In genomic region chr21:41777934-41778815, GRCh38 we compare ENCODE assay signal across 8 cellular contexts. TPM values are rescaled to one million over a fixed set of nuclear protein-coding genes. Genes with fewer than 3 reads are reported as not detected.
A peak's percentile ranks its signal among the peaks of the same experiment; 100 is the strongest.
DNase-seq lines count a peak whose midpoint lies in the region; ATAC-seq and TF ChIP-seq lines count a peak whose summit lies in the region.

No MANE protein-coding gene starts in this region.

- DNase-seq in CD8-positive, alpha-beta T cell, result no peak
- DNase-seq in GOT3 (lab: John Stamatoyannopoulos, UW), result peak; percentile 47
- peak; percentile 90 for DNase-seq in NCI-H69 (lab: John Stamatoyannopoulos, UW)
- DNase-seq in dedifferentiated amniotic fluid mesenchymal stem cell (ENCODE audit: extremely low spot score), result peak; percentile 92
- peak; percentile 84 to 89 for DNase-seq in left lung
- DNase-seq in tibial artery, result peak; percentile 92 to 96
- no peak for DNase-seq in effector CD4-positive, alpha-beta T cell
- no peak for DNase-seq in stimulated activated CD4-positive, alpha-beta T cell treated with anti-CD3 and anti-CD28 coated beads, Interleukin-4, amount 100 ng/mL, for 4 hours

- POLR2A ChIA-PET in CD8-positive, alpha-beta T cell (lab: Charles Lee), result no interaction called here

- CTCF ChIA-PET in CD8-positive, alpha-beta T cell (lab: Charles Lee), result no interaction called here

- H3K36me3 ChIP-seq in CD8-positive, alpha-beta T cell (ENCODE audit: insufficient read depth, low read length), result no peaks in the 10 kb centered on the region
- no peaks in the 10 kb centered on the region for H3K36me3 ChIP-seq in left lung
- H3K36me3 ChIP-seq in tibial artery, result no peaks in the 10 kb centered on the region

- H3K27ac ChIP-seq in CD8-positive, alpha-beta T cell (ENCODE audit: low read depth, low read length), result no peak overlapping the region
- H3K27ac ChIP-seq in left lung (no peak overlapping the region), tibial artery (peak overlapping the region; percentile 74 to 75)

- H3K4me3 Mint-ChIP-seq in CD8-positive, alpha-beta T cell, result no peak overlapping the region

- H3K4me3 ChIP-seq in CD8-positive, alpha-beta T cell (ENCODE audit: low read depth, low read length), result no peak overlapping the region
- H3K4me3 ChIP-seq in left lung, result no peak overlapping the region
- peak overlapping the region in 1 of 2 donors; percentile 34 for H3K4me3 ChIP-seq in tibial artery

- no peaks in the 10 kb centered on the region for H3K4me1 ChIP-seq in CD8-positive, alpha-beta T cell (ENCODE audit: insufficient read depth, low read length)
- H3K4me1 ChIP-seq in left lung (peaks cover 5 to 13% of the 10 kb centered on the region in 2 donors), tibial artery (peaks cover 0 to 19% (median 6%) of the 10 kb centered on the region in 4 donors)

- no peaks in the 10 kb centered on the region for H3K36me3 Mint-ChIP-seq in CD8-positive, alpha-beta T cell

- H3K9me3 ChIP-seq in CD8-positive, alpha-beta T cell (ENCODE audit: low read length), result no peaks in the 10 kb centered on the region
- no peaks in the 10 kb centered on the region for H3K9me3 ChIP-seq in left lung
- H3K9me3 ChIP-seq in tibial artery, result no peaks in the 10 kb centered on the region

- intact Hi-C loops in CD8-positive, alpha-beta T cell (cut with DNase I, micrococcal nuclease), result no loop called here
- intact Hi-C loops in left lung (cut with DNase I) (loop anchor here in 1 of 2 donors (5.0 kb wide), 1 partner anchor 166 kb away; no protein-coding TSS in a partner anchor), tibial artery (cut with DNase I; ENCODE audit: low total_unique reads) (loop anchor here (1.0 to 10.0 kb wide), 4 partner anchors 39 to 1723 kb away; no protein-coding TSS in a partner anchor)

- peaks cover 2% of the 10 kb centered on the region for H3K4me1 Mint-ChIP-seq in CD8-positive, alpha-beta T cell (ENCODE audit: low read depth)

- TF ChIP-seq CTCF in CD8-positive, alpha-beta T cell (IDR thresholded peaks at IDR 0.05), result peak; percentile 18
- peak; percentile 89 to 92 for TF ChIP-seq CTCF in left lung (IDR thresholded peaks at IDR 0.05)
- peak; percentile 96 to 98 for TF ChIP-seq CTCF in tibial artery (IDR thresholded peaks at IDR 0.05)

- peaks cover 61% of the 10 kb centered on the region for H3K27me3 Mint-ChIP-seq in CD8-positive, alpha-beta T cell (ENCODE audit: low read depth)

- H3K9me3 Mint-ChIP-seq in CD8-positive, alpha-beta T cell, result no peaks in the 10 kb centered on the region

- H3K27ac Mint-ChIP-seq in CD8-positive, alpha-beta T cell, result no peak overlapping the region

- H3K27me3 ChIP-seq in CD8-positive, alpha-beta T cell (ENCODE audit: insufficient read depth, low read length), result peaks cover 9% of the 10 kb centered on the region
- H3K27me3 ChIP-seq in left lung (peaks cover 13 to 83% of the 10 kb centered on the region in 2 donors), tibial artery (peaks cover 0 to 14% of the 10 kb centered on the region in 2 donors)

- ATAC-seq in CD8-positive, alpha-beta T cell, result no peak
- peak; percentile 95 for ATAC-seq in left lung

RNA-seq across cellular contexts. Expression of gene RIPK4, which starts 11.3 kb away (rescaled TPM):
- 1 to 10 TPM; 1.4 to 2.0 TPM for total RNA-seq in CD8-positive, alpha-beta T cell
- total RNA-seq in left lung, result 10 to 100 TPM in 1 of 2 donors, 1 to 10 TPM in 1; 5.8 to 10.5 TPM

Comparison
In these comparisons a context has a peak if more than half of its experiments do, and no peak if none do; other contexts are left out.
1. DNase-seq: peak in GOT3 (single experiment), NCI-H69 (single experiment), dedifferentiated amniotic fluid mesenchymal stem cell (single experiment), left lung (2 of 2) and tibial artery (2 of 2); none in CD8-positive, alpha-beta T cell (0 of 7), effector CD4-positive, alpha-beta T cell (single experiment) and stimulated activated CD4-positive, alpha-beta T cell treated with anti-CD3 and anti-CD28 coated beads, Interleukin-4, amount 100 ng/mL, for 4 hours (0 of 2).
2. H3K27ac ChIP-seq: peak in tibial artery (2 of 2); none in CD8-positive, alpha-beta T cell (single experiment) and left lung (0 of 2).
3. CTCF ChIP-seq: peak in every context shown above with its lines; median percentile 97 in tibial artery; 90 in left lung; 18 in CD8-positive, alpha-beta T cell.